Comparison of ENCODE assay signal across 18 cellular contexts in genomic region chr17:19424934-19425868, GRCh38. TPM values are rescaled to one million over a fixed set of nuclear protein-coding genes. Genes with fewer than 3 reads are reported as not detected.
A peak's percentile ranks its signal among the peaks of the same experiment; 100 is the strongest.
DNase-seq lines count a peak whose midpoint lies in the region; ATAC-seq and TF ChIP-seq lines count a peak whose summit lies in the region.
"Had no signal": no experiment of that assay in that cellular context is flagged by ENCODE, and none has a peak within 500 bp of the region (broad histone marks: within the 10 kb centered on the region; RNA-seq: fewer than 3 reads in every experiment).

No MANE protein-coding gene starts in this region.

- H3K36me3 Mint-ChIP-seq in HFFc6 (ENCODE audit: low read depth), result no peaks in the 10 kb centered on the region

- intact Hi-C loops in sciatic nerve (cut with DNase I), result no loop called here

- ATAC-seq in sciatic nerve, result peak; percentile 69
- ATAC-seq: stimulated activated naive CD8-positive, alpha-beta T cell treated with anti-CD3 and anti-CD28 coated beads, Interleukin-15, Interleukin-2, amounts not matched to agents 100 U/mL and 50 U/mL, for 24 hours had no signal

- H3K4me1 Mint-ChIP-seq in HFFc6 (ENCODE audit: low read depth), result peaks cover 9% of the 10 kb centered on the region
- H3K4me1 Mint-ChIP-seq: activated CD4-positive, alpha-beta memory T cell treated with anti-CD3 and anti-CD28 coated beads, Interleukin-2, amount 10 ng/mL, durations not matched to agents 7 days and 5 days had no signal

- in situ Hi-C loops in KBM-7 (cut with MboI; ENCODE audit: low pct_unique_long_range_greater_than_20kb, low sequenced_read_pairs), result no loop called here

- H3K27ac Mint-ChIP-seq in HFFc6, result no peak overlapping the region; the same call in 1 of the 2 replicates
- H3K27ac Mint-ChIP-seq: activated CD4-positive, alpha-beta memory T cell treated with anti-CD3 and anti-CD28 coated beads, Interleukin-2, amount 10 ng/mL, durations not matched to agents 7 days and 5 days; activated T-helper 1 cell treated with anti-CD3 and anti-CD28 coated beads, Interleukin-12 subunit alpha, Interleukin-12 subunit beta, Interleukin-2, Interleukin-4 antibody, amounts not matched to agents 30 ng/mL and 10 ng/mL and 1 ng/mL, durations not matched to agents 14 hours and 24 hours and 36 hours had no signal

- TF ChIP-seq CTCF in HFFc6 (IDR thresholded peaks at IDR 0.05), result no peak
- no peak for TF ChIP-seq CTCF in cardiac fibroblast (IDR thresholded peaks at IDR 0.05; ENCODE audit: low read depth, low read length)

- H3K4me3 ChIP-seq in cardiac fibroblast (replicated peaks in 1 of 2; ENCODE audit: low read depth in 2 of 2, low read length in 2 of 2), result no peak overlapping the region
- H3K4me3 ChIP-seq: BLaER1, SJCRH30 had no signal

- peak; percentile 35 for DNase-seq in HFFc6
- peak; percentile 58 to 61 for DNase-seq in cardiac fibroblast (ENCODE audit: low read depth in 2 of 2)
- DNase-seq in iris pigment epithelial cell (ENCODE audit: low read depth), result peak; percentile 49
- no peak for DNase-seq in sciatic nerve (ENCODE audit: low spot score)
- DNase-seq in KBM-7, result no peak
- no peak for DNase-seq in NCI-H82 treated with DMSO at 0.1 percent for 48 hours (lab: John Stamatoyannopoulos, UW; ENCODE audit: unreplicated experiment)
- no peak for DNase-seq in pons (ENCODE audit: low spot score)
- no peak for DNase-seq in T-helper 9 cell
- DNase-seq: activated CD4-positive, alpha-beta memory T cell treated with anti-CD3 and anti-CD28 coated beads, Interleukin-2, amount 10 ng/mL, durations not matched to agents 7 days and 5 days; amygdala; DMS153; NCI-H1048; NCI-H2171 treated with DMSO at 0.1 percent for 48 hours; NK-92 treated with Interleukin-12 subunit alpha and Interleukin-12 subunit beta, amount 100 ng/mL, for 24 hours; SJCRH30; stimulated activated naive CD8-positive, alpha-beta T cell treated with anti-CD3 and anti-CD28 coated beads, Interleukin-15, Interleukin-2, amounts not matched to agents 100 U/mL and 50 U/mL, for 24 hours had no signal

- no peak overlapping the region for H3K4me3 Mint-ChIP-seq in HFFc6
- H3K4me3 Mint-ChIP-seq: activated CD4-positive, alpha-beta memory T cell treated with anti-CD3 and anti-CD28 coated beads, Interleukin-2, amount 10 ng/mL, durations not matched to agents 7 days and 5 days; activated T-helper 1 cell treated with anti-CD3 and anti-CD28 coated beads, Interleukin-12 subunit alpha, Interleukin-12 subunit beta, Interleukin-2, Interleukin-4 antibody, amounts not matched to agents 30 ng/mL and 10 ng/mL and 1 ng/mL, durations not matched to agents 14 hours and 24 hours and 36 hours had no signal

- H3K9me3 Mint-ChIP-seq in HFFc6, result no peaks in the 10 kb centered on the region
- H3K9me3 Mint-ChIP-seq: activated CD4-positive, alpha-beta memory T cell treated with anti-CD3 and anti-CD28 coated beads, Interleukin-2, amount 10 ng/mL, durations not matched to agents 7 days and 5 days; activated T-helper 1 cell treated with anti-CD3 and anti-CD28 coated beads, Interleukin-12 subunit alpha, Interleukin-12 subunit beta, Interleukin-2, Interleukin-4 antibody, amounts not matched to agents 30 ng/mL and 10 ng/mL and 1 ng/mL, durations not matched to agents 14 hours and 24 hours and 36 hours had no signal

- H3K27me3 Mint-ChIP-seq in HFFc6 (ENCODE audit: insufficient read depth), result peaks cover 9% of the 10 kb centered on the region

RNA-seq across cellular contexts. Expression of gene RNF112, which starts 14.2 kb away (rescaled TPM):
- total RNA-seq in HFFc6 (2021; fragmentation: NEBNext Ultra II Directional; extraction: Animal tissue kit (Norgen Biotek cat#: 25700)), result 1 to 10 TPM in 1 of 6 experiments, under 1 TPM in 5; 0.40 to 1.2 (median 0.73) TPM
- total RNA-seq in sciatic nerve, result 3.9 TPM
- total RNA-seq: activated T-helper 1 cell treated with anti-CD3 and anti-CD28 coated beads, Interleukin-12 subunit alpha, Interleukin-12 subunit beta, Interleukin-2, Interleukin-4 antibody, amounts not matched to agents 30 ng/mL and 10 ng/mL and 1 ng/mL, durations not matched to agents 14 hours and 24 hours and 36 hours had no signal

RNA-seq across cellular contexts. Expression of gene MFAP4, which starts 38.2 kb away (rescaled TPM):
- 10 to 100 TPM; 17.7 to 46.5 (median 22.0) TPM for total RNA-seq in HFFc6 (2021; fragmentation: NEBNext Ultra II Directional; extraction: Animal tissue kit (Norgen Biotek cat#: 25700))
- total RNA-seq in sciatic nerve, result 115 TPM
- total RNA-seq: activated CD4-positive, alpha-beta memory T cell treated with anti-CD3 and anti-CD28 coated beads, Interleukin-2, amount 10 ng/mL, durations not matched to agents 7 days and 5 days; activated T-helper 1 cell treated with anti-CD3 and anti-CD28 coated beads, Interleukin-12 subunit alpha, Interleukin-12 subunit beta, Interleukin-2, Interleukin-4 antibody, amounts not matched to agents 30 ng/mL and 10 ng/mL and 1 ng/mL, durations not matched to agents 14 hours and 24 hours and 36 hours had no signal

RNA-seq across cellular contexts. Expression of gene MAPK7, which starts 46.9 kb away (rescaled TPM):
- 10 to 100 TPM; 18.5 to 27.1 (median 23.9) TPM for total RNA-seq in HFFc6 (2021; fragmentation: NEBNext Ultra II Directional; extraction: Animal tissue kit (Norgen Biotek cat#: 25700))
- 28.2 TPM for total RNA-seq in sciatic nerve

Comparison
In these comparisons a context has a peak if more than half of its experiments do, and no peak if none do; other contexts are left out.
1. DNase-seq: peak in HFFc6 (single experiment), cardiac fibroblast (2 of 2) and iris pigment epithelial cell (single experiment); none in sciatic nerve (single experiment), KBM-7 (single experiment), NCI-H82 treated with DMSO at 0.1 percent for 48 hours (single experiment), pons (single experiment) and T-helper 9 cell (single experiment).